ENCODE assay signal across 8 cellular contexts in the genomic region with DNA sequence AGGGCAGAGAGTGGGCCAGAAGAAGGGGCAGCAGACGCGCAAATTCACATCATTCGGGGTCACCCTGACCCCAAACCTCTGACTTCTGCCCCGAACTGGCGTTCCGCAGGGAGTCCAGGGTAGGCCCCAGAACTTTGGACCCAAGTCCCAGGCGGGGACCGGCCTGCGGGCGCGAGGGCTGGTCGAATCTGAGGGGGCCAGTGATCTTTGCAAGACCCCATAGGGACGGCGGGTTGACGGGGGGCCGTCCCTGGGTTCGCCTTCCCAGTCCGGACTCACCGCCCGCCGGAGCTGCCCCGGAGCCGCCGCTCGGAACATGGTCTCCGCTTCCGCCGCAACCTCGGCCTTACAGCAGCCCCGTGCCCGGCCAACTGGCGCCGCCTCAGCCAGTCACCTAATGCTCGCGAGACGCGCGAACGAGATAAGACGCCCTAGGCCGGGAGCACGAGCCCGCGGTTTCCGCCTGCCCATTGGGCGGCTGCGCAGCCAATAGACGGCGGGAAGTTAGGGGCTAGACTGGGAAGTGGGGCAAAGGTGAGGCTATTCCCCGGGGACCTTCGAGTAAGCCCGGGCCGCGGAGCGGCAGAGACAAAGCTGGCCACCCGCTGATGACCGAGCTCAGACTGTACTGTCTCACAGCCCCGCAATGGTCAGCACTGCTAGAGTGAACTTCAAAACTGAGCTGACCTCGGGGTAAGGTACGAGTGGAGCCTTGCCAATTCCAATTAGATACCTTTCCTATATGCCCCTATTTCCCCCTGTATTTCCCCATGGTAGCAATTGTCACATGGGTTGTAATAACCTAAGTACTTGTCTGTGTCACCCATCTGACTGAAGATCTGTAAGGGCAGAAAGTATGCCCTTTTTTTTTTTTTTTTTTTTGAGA. TPM values are rescaled to one million over a fixed set of nuclear protein-coding genes. Genes with fewer than 3 reads are reported as not detected.
A peak's percentile ranks its signal among the peaks of the same experiment; 100 is the strongest.
DNase-seq lines count a peak whose midpoint lies in the region; ATAC-seq and TF ChIP-seq lines count a peak whose summit lies in the region.

A gene (minus strand): TSS at position 399 of the 886 bp plus-strand sequence. CDS start 81 bp downstream, at position 318.

- H3K9me3 Mint-ChIP-seq in activated naive CD4-positive, alpha-beta T cell treated with anti-CD3 and anti-CD28 coated beads, Interleukin-2, amount 50 U/mL, for 72 hours: no peaks in the 10 kb centered on the region
- H3K9me3 Mint-ChIP-seq in glutamatergic neuron (ENCODE audit: unreplicated experiment) (peaks cover 3% of the 10 kb centered on the region), osteocyte (ENCODE audit: unreplicated experiment) (no peaks in the 10 kb centered on the region)

- H3K27ac ChIP-seq in thoracic aorta: peak within 1 kb of the TSS; percentile 77 to 90

- peaks cover 22% of the 10 kb centered on the region for H3K4me1 Mint-ChIP-seq in glutamatergic neuron (ENCODE audit: low read depth, unreplicated experiment)
- peaks cover 29% of the 10 kb centered on the region for H3K4me1 Mint-ChIP-seq in osteocyte (ENCODE audit: unreplicated experiment)

- H3K9me3 ChIP-seq in thoracic aorta: no peaks in the 10 kb centered on the region

- ATAC-seq in HG02623 (IDR thresholded peaks at IDR 0.05; ENCODE audit: unreplicated experiment) (peak; percentile 99), thoracic aorta (ENCODE audit: insufficient number of reproducible peaks, low FRiP score, low read depth) (peak; percentile 96)
- ATAC-seq in activated naive CD4-positive, alpha-beta T cell treated with anti-CD3 and anti-CD28 coated beads, Interleukin-2, amount 50 U/mL, for 72 hours: peak; percentile 99

- H3K4me3 ChIP-seq in thoracic aorta: peak within 1 kb of the TSS; percentile 98

- peaks cover 0 to 8% of the 10 kb centered on the region in 2 donors for H3K36me3 Mint-ChIP-seq in activated naive CD4-positive, alpha-beta T cell treated with anti-CD3 and anti-CD28 coated beads, Interleukin-2, amount 50 U/mL, for 72 hours
- H3K36me3 Mint-ChIP-seq in glutamatergic neuron (ENCODE audit: unreplicated experiment): no peaks in the 10 kb centered on the region
- H3K36me3 Mint-ChIP-seq in osteocyte (ENCODE audit: unreplicated experiment): peaks cover 1% of the 10 kb centered on the region

- DNase-seq in GM10266 (ENCODE audit: extremely low spot score): peak; percentile 96
- peak; percentile 90 for DNase-seq in NCI-H1092 treated with DMSO at 0.1 percent for 48 hours (lab: John Stamatoyannopoulos, UW)
- peak; percentile 90 for DNase-seq in SKM-1 (lab: John Stamatoyannopoulos, UW; ENCODE audit: unreplicated experiment)
- DNase-seq in activated naive CD4-positive, alpha-beta T cell treated with anti-CD3 and anti-CD28 coated beads, Interleukin-2, amount 50 U/mL, for 72 hours (ENCODE audit: low spot score in 2 of 2): peak; percentile 93 to 98
- peak; percentile 99 for DNase-seq in glutamatergic neuron
- peak; percentile 99 for DNase-seq in osteocyte (ENCODE audit: extremely low spot score, unreplicated experiment)
- DNase-seq in thoracic aorta (ENCODE audit: low spot score): peak; percentile 90

- no peaks in the 10 kb centered on the region for H3K27me3 ChIP-seq in thoracic aorta (replicated peaks; ENCODE audit: insufficient read depth)

- H3K27ac Mint-ChIP-seq in activated naive CD4-positive, alpha-beta T cell treated with anti-CD3 and anti-CD28 coated beads, Interleukin-2, amount 50 U/mL, for 72 hours: peak within 1 kb of the TSS; percentile 77 to 89
- H3K27ac Mint-ChIP-seq in glutamatergic neuron (ENCODE audit: unreplicated experiment) (peak within 1 kb of the TSS; percentile 93), osteocyte (ENCODE audit: unreplicated experiment) (peak within 1 kb of the TSS; percentile 89)

- H3K4me3 Mint-ChIP-seq in glutamatergic neuron (ENCODE audit: unreplicated experiment) (peak within 1 kb of the TSS; percentile 89), osteocyte (ENCODE audit: unreplicated experiment) (peak within 1 kb of the TSS; percentile 86)

- no peaks in the 10 kb centered on the region for H3K27me3 Mint-ChIP-seq in glutamatergic neuron (ENCODE audit: unreplicated experiment)
- no peaks in the 10 kb centered on the region for H3K27me3 Mint-ChIP-seq in osteocyte (ENCODE audit: unreplicated experiment)

- peaks cover 10 to 11% of the 10 kb centered on the region in 2 donors for H3K4me1 ChIP-seq in thoracic aorta (ENCODE audit: control insufficient read depth in 1 of 2, low read depth in 2 of 2)

- no peak for TF ChIP-seq CTCF in GM10266 (IDR thresholded peaks at IDR 0.05; ENCODE audit: control insufficient read depth, insufficient read depth, low read depth, missing control alignments)
- TF ChIP-seq CTCF in glutamatergic neuron (IDR thresholded peaks at IDR 0.05; ENCODE audit: partially characterized antibody, unreplicated experiment): no peak
- no peak for TF ChIP-seq CTCF in osteocyte (IDR thresholded peaks at IDR 0.05)
- no peak for TF ChIP-seq CTCF in thoracic aorta (IDR thresholded peaks at IDR 0.05)

- no peaks in the 10 kb centered on the region for H3K36me3 ChIP-seq in thoracic aorta

RNA-seq across cellular contexts. Expression of the gene that starts here (rescaled TPM):
- 100 to 1,000 TPM; 164 to 173 TPM for total RNA-seq in activated naive CD4-positive, alpha-beta T cell treated with anti-CD3 and anti-CD28 coated beads, Interleukin-2, amount 50 U/mL, for 72 hours
- total RNA-seq in glutamatergic neuron (ENCODE audit: unreplicated experiment) (144 TPM), osteocyte (98.2 and 102 TPM in 2 replicates), thoracic aorta (10 to 100 TPM; 56.9 to 57.1 TPM)

Comparison
In these comparisons a context has a peak if more than half of its experiments do, and no peak if none do; other contexts are left out.
1. Peak in every context shown above with its lines: DNase-seq, ATAC-seq, H3K4me3 ChIP-seq and H3K27ac ChIP-seq.